ENCODE assay signal across 35 cellular contexts in genomic region chr4:186234367-186234766, GRCh38. TPM values are rescaled to one million over a fixed set of nuclear protein-coding genes. Genes with fewer than 3 reads are reported as not detected.
"Had no signal": no experiment of that assay in that cellular context is flagged by ENCODE, and none has a peak within 500 bp of the region (broad histone marks: within the 10 kb centered on the region; RNA-seq: fewer than 3 reads in every experiment).

No MANE protein-coding gene starts in this region.

- H3K4me1 ChIP-seq: colonic mucosa, esophagus squamous epithelium, heart right ventricle, left lung, lower lobe of right lung had no signal

- H3K4me3 ChIP-seq: colonic mucosa, esophagus squamous epithelium, gastrocnemius medialis, heart right ventricle, left lung, lower lobe of right lung, mucosa of descending colon had no signal

- H3K27me3 ChIP-seq: colonic mucosa, esophagus squamous epithelium, gastrocnemius medialis, heart right ventricle, left lung had no signal

- FAIRE-seq: endometrium, kidney had no signal

- H3K27ac ChIP-seq: colonic mucosa, epithelial cell of prostate, esophagus squamous epithelium, gastrocnemius medialis, heart right ventricle, left lung, lower lobe of right lung had no signal

- ATAC-seq: effector memory CD8-positive, alpha-beta T cell; esophagus mucosa; gastrocnemius medialis; heart right ventricle; left colon; left lung; left ventricle myocardium superior; lower lobe of right lung; mucosa of descending colon had no signal

- H3K36me3 ChIP-seq: colonic mucosa, esophagus squamous epithelium, gastrocnemius medialis, left lung, lower lobe of right lung had no signal

- DNase-seq: colonic mucosa; cortex of kidney; effector CD8-positive, alpha-beta T cell; effector memory CD8-positive, alpha-beta T cell; endodermal cell; erythroblast; esophagus squamous epithelium; foreskin fibroblast; foreskin melanocyte; gastrocnemius medialis; glutamatergic neuron; head of caudate nucleus; heart right ventricle; hippocampal formation; immature natural killer cell; islet precursor cell; kidney; kidney glomerular epithelial cell; left colon; left lung; left ventricle myocardium superior; lower lobe of right lung; mesenchymal stem cell; mucosa of descending colon; naive B cell had no signal

- H3K9me3 ChIP-seq: colonic mucosa, esophagus squamous epithelium, gastrocnemius medialis, heart right ventricle, left lung, lower lobe of right lung, mucosa of descending colon had no signal

RNA-seq across cellular contexts. Expression of gene KLKB1, which starts 7.1 kb away (rescaled TPM):
- total RNA-seq: glomerular endothelial cell, mesenteric fat pad, mesothelial cell of epicardium, myocyte had no signal
- polyA plus RNA-seq: immature natural killer cell had no signal

RNA-seq across cellular contexts. Expression of gene F11, which starts 31.6 kb away (rescaled TPM):
- total RNA-seq: dermis microvascular lymphatic vessel endothelial cell, endodermal cell, esophagus mucosa, esophagus squamous epithelium, glomerular endothelial cell, lower leg skin, lung microvascular endothelial cell, mesenteric fat pad, mesothelial cell of epicardium, myocyte had no signal
- polyA plus RNA-seq: immature natural killer cell had no signal
